In the genomic region with DNA sequence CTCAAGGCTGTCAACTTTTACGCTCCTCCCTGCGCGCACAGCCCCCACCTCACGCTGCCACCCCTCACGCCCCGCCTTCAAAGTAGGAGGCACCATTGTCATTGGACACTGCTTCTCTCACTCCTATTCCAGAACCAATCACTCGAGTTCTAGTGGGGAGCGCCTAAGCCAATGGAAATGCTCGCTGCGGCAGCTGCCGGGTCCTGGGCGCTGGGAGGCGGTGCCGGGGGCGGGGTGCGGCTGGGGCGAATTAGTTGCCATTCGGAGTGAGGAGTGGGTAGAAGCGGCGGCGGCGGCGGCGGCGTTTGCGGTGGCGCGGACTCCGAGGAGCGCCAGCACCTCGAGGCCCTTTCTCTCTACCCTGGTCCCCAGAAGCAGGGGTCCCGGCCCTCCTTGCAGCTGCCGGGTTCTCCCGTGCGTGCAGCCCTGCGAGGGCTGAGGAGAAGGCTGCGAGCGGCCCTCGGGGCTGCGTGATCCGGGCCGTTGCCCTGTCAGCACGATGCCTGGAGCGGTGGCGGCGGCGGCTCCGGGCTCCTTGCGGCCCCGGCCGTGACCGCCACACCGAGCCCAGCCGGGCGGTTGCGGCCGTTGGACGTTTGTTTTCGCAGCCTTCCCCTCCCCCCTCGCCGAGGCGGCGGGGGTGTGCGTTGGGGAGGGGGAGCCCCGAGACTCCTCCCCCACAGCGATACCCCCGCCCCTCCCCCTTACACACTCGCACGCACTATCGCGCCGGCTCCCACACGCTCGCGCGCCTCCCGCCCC, we compare ENCODE assay signal across 8 cellular contexts. TPM values are rescaled to one million over a fixed set of nuclear protein-coding genes. Genes with fewer than 3 reads are reported as not detected.
DNase-seq lines count a peak whose midpoint lies in the region; ATAC-seq and TF ChIP-seq lines count a peak whose summit lies in the region.

Gene GLCCI1 (plus strand): TSS at position 253 of the 762 bp plus-strand sequence. CDS start 555 bp downstream, outside the sequence.

- peak; percentile 78 for ATAC-seq in HG03439 (IDR thresholded peaks at IDR 0.05; ENCODE audit: unreplicated experiment)

- H3K27me3 Mint-ChIP-seq in chondrocyte (ENCODE audit: low read depth): no peaks in the 10 kb centered on the region

- peak within 1 kb of the TSS; percentile 65 for H3K27ac Mint-ChIP-seq in chondrocyte (ENCODE audit: unreplicated experiment)

- H3K9me3 Mint-ChIP-seq in chondrocyte (ENCODE audit: low read depth): no peaks in the 10 kb centered on the region

- peak within 1 kb of the TSS; percentile 84 for H3K4me3 Mint-ChIP-seq in chondrocyte (ENCODE audit: unreplicated experiment)

- H3K36me3 ChIP-seq in kidney epithelial cell (ENCODE audit: control insufficient read depth, insufficient read depth, low read length): no peaks in the 10 kb centered on the region

- H3K27me3 ChIP-seq in kidney epithelial cell (ENCODE audit: control insufficient read depth, insufficient read depth, low read length): no peaks in the 10 kb centered on the region

- TF ChIP-seq POLR2A in GM19193 (IDR thresholded peaks at IDR 0.05; ENCODE audit: extremely low read depth, insufficient read depth, insufficient read length): peak; percentile 71

- DNase-seq in AML-193 (lab: John Stamatoyannopoulos, UW) (peak; percentile 93 to 94), NCI-H510A treated with DMSO at 0.1 percent for 48 hours (lab: John Stamatoyannopoulos, UW) (peak; percentile 97), chondrocyte (ENCODE audit: low spot score) (peak; percentile 98), kidney epithelial cell (ENCODE audit: low read depth) (peak; percentile 72)
- DNase-seq in activated CD4-positive, alpha-beta T cell treated with anti-CD3 and anti-CD28 coated beads for 24 hours (ENCODE audit: low read depth in 2 of 2): peak; percentile 93 to 94
- DNase-seq in stimulated activated CD4-positive, alpha-beta T cell treated with anti-CD3 and anti-CD28 coated beads, Interleukin-15, amount 100 ng/mL, for 48 hours (ENCODE audit: low read depth in 2 of 2): peak; percentile 92 to 93

- H3K4me3 ChIP-seq in kidney epithelial cell (ENCODE audit: low read depth, low read length): peak within 1 kb of the TSS; percentile 71

- no peaks in the 10 kb centered on the region for H3K36me3 Mint-ChIP-seq in chondrocyte (ENCODE audit: low read depth)

- H3K4me1 Mint-ChIP-seq in chondrocyte (ENCODE audit: low read depth): peaks cover 10% of the 10 kb centered on the region

- TF ChIP-seq CTCF in chondrocyte (IDR thresholded peaks at IDR 0.05) (no peak), kidney epithelial cell (IDR thresholded peaks at IDR 0.05; ENCODE audit: insufficient read depth, low read length, poor library complexity, severe bottlenecking) (no peak)

RNA-seq across cellular contexts. Expression of gene GLCCI1, which starts in this region (rescaled TPM):
- total RNA-seq in chondrocyte (10.2 to 11.4 TPM (median 10.9 TPM) in 3 replicates), kidney epithelial cell (1.6 and 2.0 TPM in 2 replicates)

Comparison
In these comparisons a context has a peak if more than half of its experiments do, and no peak if none do; other contexts are left out.
1. Peak in every context shown above with its lines: DNase-seq, ATAC-seq and H3K4me3 ChIP-seq.